8 cellular contexts compared by ENCODE assay signal in genomic region chr16:83952940-83953795, GRCh38. TPM values are rescaled to one million over a fixed set of nuclear protein-coding genes. Genes with fewer than 3 reads are reported as not detected.
DNase-seq lines count a peak whose midpoint lies in the region; ATAC-seq and TF ChIP-seq lines count a peak whose summit lies in the region.

OSGIN1 (plus strand) TSS chr16:83953240; CDS start chr16:83957672, 4,432 bp downstream.

- H3K4me3 Mint-ChIP-seq in activated CD4-positive, alpha-beta T cell treated with anti-CD3 and anti-CD28 coated beads, Interleukin-2, amount 10 ng/mL, durations not matched to agents 7 days and 5 days = peak within 1 kb of the TSS; percentile 70

- H3K36me3 ChIP-seq in right lobe of liver = peaks cover 0 to 27% (median 10%) of the 10 kb centered on the region in 4 donors

- H3K27ac Mint-ChIP-seq in activated CD4-positive, alpha-beta T cell treated with anti-CD3 and anti-CD28 coated beads, Interleukin-2, amount 10 ng/mL, durations not matched to agents 7 days and 5 days = peak within 1 kb of the TSS; percentile 36

- DNase-seq in AG08395 (ENCODE audit: low spot score) = peak; percentile 97
- DNase-seq in NCI-H524 (lab: John Stamatoyannopoulos, UW) = peak; percentile 55 to 85
- peak; percentile 75 for DNase-seq in activated CD4-positive, alpha-beta T cell treated with anti-CD3 and anti-CD28 coated beads, Interleukin-2, amount 10 ng/mL, durations not matched to agents 7 days and 5 days
- peak; percentile 94 for DNase-seq in dermis blood vessel endothelial cell
- DNase-seq in right lobe of liver = peak; percentile 94 to 97 (median 96)
- peak; percentile 85 for DNase-seq in stimulated activated CD4-positive, alpha-beta T cell treated with anti-CD3 and anti-CD28 coated beads, Interleukin-4, amount 100 ng/mL, for 24 hours

- no peaks in the 10 kb centered on the region for H3K9me3 ChIP-seq in right lobe of liver

- CTCF ChIA-PET in activated CD4-positive, alpha-beta T cell treated with anti-CD3 and anti-CD28 coated beads, Interleukin-2, amount 10 ng/mL, durations not matched to agents 7 days and 5 days (lab: Charles Lee) = interaction anchor here (0.6 to 1.4 kb wide), 7 partner anchors 10 to 234 kb away, joined by 3 to 5 read pairs (median 3); partner anchors contain the start of gene TAF1C

- TF ChIP-seq POLR2A in right lobe of liver (IDR thresholded peaks at IDR 0.05) = peak; percentile 98

- H3K4me3 ChIP-seq in right lobe of liver = peak within 1 kb of the TSS; percentile 76 to 84 (median 78)

- ATAC-seq in GM18909 (IDR thresholded peaks at IDR 0.05; ENCODE audit: poor library complexity, unreplicated experiment) (peak; percentile 80), HG03159 (IDR thresholded peaks at IDR 0.05; ENCODE audit: unreplicated experiment) (peak; percentile 84), right lobe of liver (peak; percentile 78 to 88 (median 83))

- no peaks in the 10 kb centered on the region for H3K9me3 Mint-ChIP-seq in activated CD4-positive, alpha-beta T cell treated with anti-CD3 and anti-CD28 coated beads, Interleukin-2, amount 10 ng/mL, durations not matched to agents 7 days and 5 days

- POLR2A ChIA-PET in activated CD4-positive, alpha-beta T cell treated with anti-CD3 and anti-CD28 coated beads, Interleukin-2, amount 10 ng/mL, durations not matched to agents 7 days and 5 days (lab: Charles Lee) = no interaction called here

- 0% methylated on average over 9 of the region's 30 CpGs for WGBS in right lobe of liver (ENCODE audit: insufficient coverage, low coverage, low lambda C conversion rate, missing lambda C conversion rate)

- no peaks in the 10 kb centered on the region for H3K27me3 ChIP-seq in right lobe of liver

- peaks cover 0 to 45% (median 11%) of the 10 kb centered on the region in 4 donors for H3K4me1 ChIP-seq in right lobe of liver

- H3K36me3 Mint-ChIP-seq in activated CD4-positive, alpha-beta T cell treated with anti-CD3 and anti-CD28 coated beads, Interleukin-2, amount 10 ng/mL, durations not matched to agents 7 days and 5 days (ENCODE audit: low read depth) = no peaks in the 10 kb centered on the region

- H3K27ac ChIP-seq in right lobe of liver = peak within 1 kb of the TSS; percentile 65 to 93 (median 90)

- intact Hi-C loops in right lobe of liver (cut with DNase I) = no loop called here

- no peak for TF ChIP-seq CTCF in right lobe of liver (IDR thresholded peaks at IDR 0.05)

- H3K27me3 Mint-ChIP-seq in activated CD4-positive, alpha-beta T cell treated with anti-CD3 and anti-CD28 coated beads, Interleukin-2, amount 10 ng/mL, durations not matched to agents 7 days and 5 days = peaks cover 13% of the 10 kb centered on the region

- H3K4me1 Mint-ChIP-seq in activated CD4-positive, alpha-beta T cell treated with anti-CD3 and anti-CD28 coated beads, Interleukin-2, amount 10 ng/mL, durations not matched to agents 7 days and 5 days = peaks cover 17% of the 10 kb centered on the region

RNA-seq across cellular contexts. Expression of gene OSGIN1, which starts in this region (rescaled TPM):
- total RNA-seq in activated CD4-positive, alpha-beta T cell treated with anti-CD3 and anti-CD28 coated beads, Interleukin-2, amount 10 ng/mL, durations not matched to agents 7 days and 5 days = under 1 TPM; 0.48 to 0.77 TPM
- total RNA-seq in dermis blood vessel endothelial cell = 0.68 and 1.4 TPM in 2 replicates
- 100 to 1,000 TPM in 1 of 6 experiments, 10 to 100 TPM in 5; 40.1 to 170 (median 53.9) TPM for total RNA-seq in right lobe of liver

Comparison
In these comparisons a context has a peak if more than half of its experiments do, and no peak if none do; other contexts are left out.
1. Peak in every context shown above with its lines: DNase-seq, ATAC-seq, H3K4me3 ChIP-seq and H3K27ac ChIP-seq.
2. RNA of gene OSGIN1 (total RNA-seq): 40.1 to 170 TPM in right lobe of liver; 0.48 to 0.77 TPM in activated CD4-positive, alpha-beta T cell treated with anti-CD3 and anti-CD28 coated beads, Interleukin-2, amount 10 ng/mL, durations not matched to agents 7 days and 5 days and 0.68 to 1.4 TPM in dermis blood vessel endothelial cell; every median in the first group is over 10 times any median in the second.
3. Peak in DNase-seq in activated CD4-positive, alpha-beta T cell treated with anti-CD3 and anti-CD28 coated beads, Interleukin-2, amount 10 ng/mL, durations not matched to agents 7 days and 5 days; RNA of the gene not detected or under 1 TPM.